Comparison of ENCODE assay signal across 1 cellular context in genomic region chr12:22728989-22729388, GRCh38.
TF ChIP-seq lines count a peak whose summit lies in the region.

No MANE protein-coding gene starts in this region.

TF ChIP-seq in SK-N-SH, 30 proteins besides CTCF, POLR2A, EP300 and RAD21 (continued from another document):
- TF ChIP-seq IRF3 (IDR thresholded peaks at IDR 0.05; ENCODE audit: low read depth, low read length) (no peak), FOXM1 (IDR thresholded peaks at IDR 0.05; ENCODE audit: low read depth) (no peak), RXRA (IDR thresholded peaks at IDR 0.05; ENCODE audit: borderline replicate concordance, low read depth) (no peak), USF1 (IDR thresholded peaks at IDR 0.05; ENCODE audit: borderline replicate concordance, low read depth) (no peak), ZBTB33 (IDR thresholded peaks at IDR 0.05; ENCODE audit: borderline replicate concordance, low read depth) (no peak)
- TF ChIP-seq, protein P1, sequence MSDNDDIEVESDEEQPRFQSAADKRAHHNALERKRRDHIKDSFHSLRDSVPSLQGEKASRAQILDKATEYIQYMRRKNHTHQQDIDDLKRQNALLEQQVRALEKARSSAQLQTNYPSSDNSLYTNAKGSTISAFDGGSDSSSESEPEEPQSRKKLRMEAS (IDR thresholded peaks at IDR 0.05; ENCODE audit: low read depth) = no peak
